In genomic region chr22:38201718-38202436, GRCh38 we compare ENCODE assay signal across 8 cellular contexts.
DNase-seq lines count a peak whose midpoint lies in the region; ATAC-seq lines count a peak whose summit lies in the region.

Gene MAFF, plus strand, starts transcription at chr22:38201994. Its CDS starts 11,860 bp downstream, at chr22:38213854.

- peak; percentile 41 for ATAC-seq in HG03060 (IDR thresholded peaks at IDR 0.05; ENCODE audit: low read depth, unreplicated experiment)

- peak; percentile 77 for DNase-seq in SIG-M5 treated with dmso at 0.1 percent for 504 hours (lab: John Stamatoyannopoulos, UW; ENCODE audit: unreplicated experiment)
- no peak for DNase-seq in SIG-M5 (lab: John Stamatoyannopoulos, UW)
- DNase-seq in NCI-H226 = peak; percentile 75
- DNase-seq in activated CD4-positive, CD25-positive, alpha-beta regulatory T cell treated with anti-CD3 and anti-CD28 coated beads, Interleukin-2, amount 50 U/mL, for 16 hours (ENCODE audit: low read depth, low spot score) = peak; percentile 77
- peak; percentile 26 to 93 (median 80) for DNase-seq in caudate nucleus (lab: John Stamatoyannopoulos, UW)
- peak; percentile 97 for DNase-seq in iris pigment epithelial cell (ENCODE audit: low read depth)
- DNase-seq in smooth muscle cell of the brain vasculature (ENCODE audit: low read depth, low spot score) = peak; percentile 96

- H3K27ac ChIP-seq in caudate nucleus (ENCODE audit: low read depth, low read length) = peak within 1 kb of the TSS; percentile 81
